30 cellular contexts compared by ENCODE assay signal in genomic region chr12:93072340-93072739, GRCh38.
"Had no signal": no experiment of that assay in that cellular context is flagged by ENCODE, and none has a peak within 500 bp of the region (broad histone marks: within the 10 kb centered on the region; RNA-seq: fewer than 3 reads in every experiment).

No MANE protein-coding gene starts in this region.

- H3K27ac Mint-ChIP-seq: activated CD4-positive, alpha-beta memory T cell treated with anti-CD3 and anti-CD28 coated beads, Interleukin-2, amount 10 ng/mL, durations not matched to agents 7 days and 5 days; activated CD4-positive, alpha-beta T cell treated with anti-CD3 and anti-CD28 coated beads, Interleukin-2, amount 10 ng/mL, durations not matched to agents 7 days and 5 days; activated naive CD8-positive, alpha-beta T cell; activated T-cell treated with anti-CD3 and anti-CD28 coated beads, Interleukin-2, amount 50 U/mL, for 24 hours; activated T-cell treated with anti-CD3 and anti-CD28 coated beads, Interleukin-2, amount 50 U/mL, for 72 hours; brain; dendritic cell treated with granulocyte-macrophage colony-stimulating factor and Interleukin-4, amounts not matched to agents 40 ng/mL and 50 ng/mL, for 4 days had no signal

- H3K27me3 Mint-ChIP-seq: brain had no signal

- H3K9me3 Mint-ChIP-seq: activated CD4-positive, alpha-beta memory T cell treated with anti-CD3 and anti-CD28 coated beads, Interleukin-2, amount 10 ng/mL, durations not matched to agents 7 days and 5 days; activated CD4-positive, alpha-beta T cell treated with anti-CD3 and anti-CD28 coated beads, Interleukin-2, amount 10 ng/mL, durations not matched to agents 7 days and 5 days; activated T-cell treated with anti-CD3 and anti-CD28 coated beads, Interleukin-2, amount 50 U/mL, for 24 hours; central memory CD8-positive, alpha-beta T cell; dendritic cell treated with granulocyte-macrophage colony-stimulating factor and Interleukin-4, amounts not matched to agents 40 ng/mL and 50 ng/mL, for 4 days had no signal

- H3K9me3 ChIP-seq: ascending aorta, breast epithelium, esophagus squamous epithelium, gastroesophageal sphincter, heart right ventricle had no signal

- H3K36me3 Mint-ChIP-seq: activated naive CD8-positive, alpha-beta T cell; brain had no signal

- H3K36me3 ChIP-seq: ascending aorta, breast epithelium, cardiac muscle cell, esophagus squamous epithelium, gastroesophageal sphincter, heart right ventricle had no signal

- H3K4me3 ChIP-seq: ascending aorta, breast epithelium, cardiac muscle cell, coronary artery, dorsolateral prefrontal cortex, esophagus squamous epithelium, gastroesophageal sphincter, heart right ventricle, hepatocyte had no signal

- H3K27me3 ChIP-seq: ascending aorta, breast epithelium, cardiac muscle cell, esophagus squamous epithelium, gastroesophageal sphincter, heart right ventricle, hepatocyte had no signal

- ATAC-seq: activated T-cell treated with anti-CD3 and anti-CD28 coated beads, Interleukin-2, amount 50 U/mL, for 72 hours; gastroesophageal sphincter; heart right ventricle had no signal

- DNase-seq: activated CD4-positive, alpha-beta memory T cell treated with anti-CD3 and anti-CD28 coated beads, Interleukin-2, amount 10 ng/mL, durations not matched to agents 7 days and 5 days; activated CD4-positive, alpha-beta T cell treated with anti-CD3 and anti-CD28 coated beads for 1 hour; activated CD4-positive, alpha-beta T cell treated with anti-CD3 and anti-CD28 coated beads for 4 hours; activated CD4-positive, alpha-beta T cell treated with anti-CD3 and anti-CD28 coated beads, Interleukin-2, amount 10 ng/mL, durations not matched to agents 7 days and 5 days; activated CD4-positive, alpha-beta T cell treated with anti-CD3 and anti-CD28 coated beads, Interleukin-2, amount 50 U/mL, for 4 hours; activated CD8-positive, alpha-beta memory T cell treated with anti-CD3 and anti-CD28 coated beads, Interleukin-2, amount 50 U/mL, for 48 hours; activated effector memory CD4-positive, alpha-beta T cell treated with Interleukin-2 at 50 U/mL for 16 hours; activated gamma-delta T cell treated with Interleukin-2 at 50 U/mL for 16 hours; activated naive CD4-positive, alpha-beta T cell treated with anti-CD3 and anti-CD28 coated beads, Interleukin-2, amount 50 U/mL, for 16 hours; activated naive CD4-positive, alpha-beta T cell treated with Interleukin-2 at 50 U/mL for 16 hours; activated T-cell treated with anti-CD3 and anti-CD28 coated beads for 4 hours; activated T-cell treated with anti-CD3 and anti-CD28 coated beads, Interleukin-2, amount 50 U/mL, for 24 hours; activated T-cell treated with anti-CD3 and anti-CD28 coated beads, Interleukin-2, amount 50 U/mL, for 72 hours; dorsolateral prefrontal cortex; effector memory CD4-positive, alpha-beta T cell; erythroblast; esophagus squamous epithelium; foreskin melanocyte; heart right ventricle; T-helper 2 cell had no signal

- H3K4me1 Mint-ChIP-seq: activated CD4-positive, alpha-beta memory T cell treated with anti-CD3 and anti-CD28 coated beads, Interleukin-2, amount 10 ng/mL, durations not matched to agents 7 days and 5 days; activated CD4-positive, alpha-beta T cell treated with anti-CD3 and anti-CD28 coated beads, Interleukin-2, amount 10 ng/mL, durations not matched to agents 7 days and 5 days; brain; central memory CD8-positive, alpha-beta T cell had no signal

- H3K4me1 ChIP-seq: ascending aorta, breast epithelium, esophagus squamous epithelium, gastroesophageal sphincter, heart right ventricle had no signal

- H3K4me3 Mint-ChIP-seq: activated CD4-positive, alpha-beta memory T cell treated with anti-CD3 and anti-CD28 coated beads, Interleukin-2, amount 10 ng/mL, durations not matched to agents 7 days and 5 days; activated CD4-positive, alpha-beta T cell treated with anti-CD3 and anti-CD28 coated beads, Interleukin-2, amount 10 ng/mL, durations not matched to agents 7 days and 5 days; activated naive CD8-positive, alpha-beta T cell; activated T-cell treated with anti-CD3 and anti-CD28 coated beads, Interleukin-2, amount 50 U/mL, for 24 hours; activated T-cell treated with anti-CD3 and anti-CD28 coated beads, Interleukin-2, amount 50 U/mL, for 72 hours; brain; central memory CD8-positive, alpha-beta T cell; dendritic cell treated with granulocyte-macrophage colony-stimulating factor and Interleukin-4, amounts not matched to agents 40 ng/mL and 50 ng/mL, for 4 days had no signal

- H3K27ac ChIP-seq: ascending aorta, breast epithelium, cardiac muscle cell, coronary artery, dorsolateral prefrontal cortex, esophagus squamous epithelium, gastroesophageal sphincter, heart right ventricle, hepatocyte had no signal
